Comparison of ENCODE assay signal across 1 cellular context in the genomic region with DNA sequence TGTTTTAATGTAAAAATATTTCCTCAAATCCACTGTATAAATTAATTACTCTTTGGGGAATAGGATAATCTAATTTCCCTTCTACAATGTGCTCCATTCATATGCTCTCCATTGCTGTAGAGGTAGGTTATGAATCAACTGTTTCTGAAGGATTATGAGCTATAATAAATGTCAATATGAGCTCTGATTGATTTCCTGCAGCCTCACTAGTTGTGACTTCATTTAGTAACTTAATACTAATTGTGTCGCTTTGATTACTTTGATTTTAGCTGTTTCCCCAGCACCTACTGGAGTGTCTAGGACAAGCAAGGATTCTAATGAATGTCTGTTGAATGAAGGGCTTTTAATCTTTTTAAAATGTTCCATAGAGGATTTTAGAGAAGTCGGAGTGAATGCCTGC.
TF ChIP-seq lines count a peak whose summit lies in the region.

No MANE protein-coding gene starts in this region.

TF ChIP-seq in A549, 52 proteins besides CTCF, POLR2A, EP300 and RAD21 (continued from another document):
- no peak for TF ChIP-seq SMC3 (IDR thresholded peaks at IDR 0.05)
- TF ChIP-seq ESRRA (IDR thresholded peaks at IDR 0.05; ENCODE audit: borderline replicate concordance, low read length): no peak
- TF ChIP-seq TP53 (CRISPR knock-in tag; IDR thresholded peaks at IDR 0.05): no peak
- no peak for TF ChIP-seq NFE2L2 (conservative IDR thresholded peaks at IDR 0.05; ENCODE audit: low read length)
- no peak for TF ChIP-seq PHF8 (IDR thresholded peaks at IDR 0.05; ENCODE audit: borderline replicate concordance, low read depth)
